ENCODE assay signal across 9 cellular contexts in the genomic region with DNA sequence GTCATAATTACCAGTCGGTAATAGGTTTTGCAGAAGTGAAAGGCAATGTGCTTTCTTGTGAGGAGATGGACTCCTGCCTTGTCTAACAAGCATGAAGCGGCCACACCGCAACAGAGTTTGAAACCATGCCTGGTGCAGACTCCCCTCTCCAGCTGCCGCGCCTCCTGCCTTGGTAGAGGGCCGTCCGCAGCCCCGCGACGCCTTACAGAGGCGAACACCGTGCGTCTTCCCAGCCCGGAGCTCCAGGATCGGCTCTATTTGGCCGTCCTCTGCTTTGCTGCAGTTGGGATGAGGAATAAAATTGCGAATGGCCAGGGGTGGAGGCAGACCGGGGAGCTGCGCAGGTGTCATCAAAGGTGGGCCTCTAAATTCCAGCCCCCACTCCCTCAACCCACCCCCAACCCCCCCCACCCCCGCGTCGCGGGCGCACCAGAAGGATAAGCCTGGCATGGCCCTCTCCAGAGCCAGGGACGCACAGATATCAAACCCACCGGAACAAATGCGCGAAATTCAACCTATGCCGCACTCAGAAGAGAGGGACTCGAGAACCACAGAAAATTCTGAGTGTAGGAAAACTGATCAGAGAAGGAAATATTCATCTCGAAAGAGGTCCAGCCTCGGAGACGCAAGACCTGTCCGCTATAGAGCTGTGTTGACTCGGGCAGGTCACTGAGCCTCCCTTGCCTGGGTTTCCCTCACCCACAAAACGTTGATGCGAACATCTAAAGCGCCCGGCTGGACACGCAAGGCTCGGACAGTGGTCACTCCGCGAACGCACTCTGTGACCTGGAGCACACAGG. TPM values are rescaled to one million over a fixed set of nuclear protein-coding genes. Genes with fewer than 3 reads are reported as not detected.
DNase-seq lines count a peak whose midpoint lies in the region; ATAC-seq lines count a peak whose summit lies in the region.
"Had no signal": no experiment of that assay in that cellular context is flagged by ENCODE, and none has a peak within 500 bp of the region (broad histone marks: within the 10 kb centered on the region; RNA-seq: fewer than 3 reads in every experiment).

No MANE protein-coding gene starts in this region.

- DNase-seq in stimulated activated CD4-positive, alpha-beta T cell treated with anti-CD3 and anti-CD28 coated beads, Interleukin-1b, Interleukin-23, amount 100 ng/mL, for 48 hours = peak; percentile 40
- no peak for DNase-seq in stimulated activated CD4-positive, alpha-beta T cell treated with anti-CD3 and anti-CD28 coated beads, Interleukin-4, amount 100 ng/mL, for 24 hours
- DNase-seq in activated CD8-positive, alpha-beta T cell treated with anti-CD3 and anti-CD28 coated beads, Interleukin-2, amount 10 ng/mL, durations not matched to agents 7 days and 5 days = peak; percentile 46
- peak; percentile 31 for DNase-seq in stimulated activated naive CD4-positive, alpha-beta T cell treated with Interleukin-2 at 50 U/mL for 16 hours (lab: John Stamatoyannopoulos, UW)
- DNase-seq in AG08395 (ENCODE audit: low spot score) = no peak
- no peak for DNase-seq in activated effector memory CD4-positive, alpha-beta T cell treated with anti-CD3 and anti-CD28 coated beads, Interleukin-2, amount 50 U/mL, for 16 hours

- H3K36me3 Mint-ChIP-seq in activated CD8-positive, alpha-beta T cell treated with anti-CD3 and anti-CD28 coated beads, Interleukin-2, amount 10 ng/mL, durations not matched to agents 7 days and 5 days (ENCODE audit: low read depth) = peaks cover 22% of the 10 kb centered on the region

- no peak overlapping the region for H3K27ac ChIP-seq in iPS-20b (ENCODE audit: low read length)
- H3K27ac ChIP-seq: adrenal gland had no signal

- peak; percentile 58 for ATAC-seq in HG03095 (IDR thresholded peaks at IDR 0.05; ENCODE audit: unreplicated experiment)
- peak; percentile 8 for ATAC-seq in activated CD8-positive, alpha-beta T cell treated with anti-CD3 and anti-CD28 coated beads, Interleukin-2, amount 10 ng/mL, durations not matched to agents 7 days and 5 days

- peak overlapping the region; percentile 68 for H3K4me3 ChIP-seq in iPS-20b (ENCODE audit: low read length)

- H3K4me3 Mint-ChIP-seq in activated CD8-positive, alpha-beta T cell treated with anti-CD3 and anti-CD28 coated beads, Interleukin-2, amount 10 ng/mL, durations not matched to agents 7 days and 5 days = peak overlapping the region; percentile 92

- H3K4me1 Mint-ChIP-seq in activated CD8-positive, alpha-beta T cell treated with anti-CD3 and anti-CD28 coated beads, Interleukin-2, amount 10 ng/mL, durations not matched to agents 7 days and 5 days (ENCODE audit: low read depth) = peaks cover 73% of the 10 kb centered on the region

- peaks cover 89% of the 10 kb centered on the region for H3K27me3 ChIP-seq in iPS-20b (ENCODE audit: insufficient read depth, low read length)

- peaks cover 3% of the 10 kb centered on the region; the same call in 1 of the 2 replicates for H3K4me1 ChIP-seq in iPS-20b (ENCODE audit: insufficient read depth, low read length)

- H3K9ac ChIP-seq in iPS-20b (ENCODE audit: low read depth, low read length) = peak overlapping the region; percentile 74

- H3K36me3 ChIP-seq in iPS-20b (ENCODE audit: insufficient read depth, low read depth, low read length) = no peaks in the 10 kb centered on the region
- H3K36me3 ChIP-seq: adrenal gland had no signal

- POLR2A ChIA-PET in activated CD8-positive, alpha-beta T cell treated with anti-CD3 and anti-CD28 coated beads, Interleukin-2, amount 10 ng/mL, durations not matched to agents 7 days and 5 days (lab: Charles Lee) = interaction anchor here (0.6 to 5.0 kb wide), 12 partner anchors 9 to 228 kb away, joined by 3 to 65 read pairs (median 4); a partner anchor contains a TSS

- CTCF ChIA-PET in activated CD8-positive, alpha-beta T cell treated with anti-CD3 and anti-CD28 coated beads, Interleukin-2, amount 10 ng/mL, durations not matched to agents 7 days and 5 days (lab: Charles Lee) = interaction anchor here (0.6 to 24.0 kb wide), 15 partner anchors 9 to 391 kb away, joined by 3 to 397 read pairs (median 7); no protein-coding TSS in a partner anchor

- no peaks in the 10 kb centered on the region for H3K27me3 Mint-ChIP-seq in activated CD8-positive, alpha-beta T cell treated with anti-CD3 and anti-CD28 coated beads, Interleukin-2, amount 10 ng/mL, durations not matched to agents 7 days and 5 days (ENCODE audit: low read depth)

- no peaks in the 10 kb centered on the region for H3K9me3 ChIP-seq in iPS-20b (ENCODE audit: insufficient read depth, low read depth, low read length)
- H3K9me3 ChIP-seq: adrenal gland had no signal

- H3K9me3 Mint-ChIP-seq in activated CD8-positive, alpha-beta T cell treated with anti-CD3 and anti-CD28 coated beads, Interleukin-2, amount 10 ng/mL, durations not matched to agents 7 days and 5 days (ENCODE audit: insufficient read depth) = no peaks in the 10 kb centered on the region

- H3K27ac Mint-ChIP-seq in activated CD8-positive, alpha-beta T cell treated with anti-CD3 and anti-CD28 coated beads, Interleukin-2, amount 10 ng/mL, durations not matched to agents 7 days and 5 days = peak overlapping the region; percentile 86

RNA-seq across cellular contexts. Expression of a gene that starts 1.1 kb away (rescaled TPM):
- total RNA-seq in activated CD8-positive, alpha-beta T cell treated with anti-CD3 and anti-CD28 coated beads, Interleukin-2, amount 10 ng/mL, durations not matched to agents 7 days and 5 days = 10 to 100 TPM; 71.9 to 73.2 TPM

RNA-seq across cellular contexts. Expression of a gene that starts 25.7 kb away (rescaled TPM):
- 1,000 to 10,000 TPM; 4,520 to 4,885 TPM for total RNA-seq in activated CD8-positive, alpha-beta T cell treated with anti-CD3 and anti-CD28 coated beads, Interleukin-2, amount 10 ng/mL, durations not matched to agents 7 days and 5 days

Comparison
In these comparisons a context has a peak if more than half of its experiments do, and no peak if none do; other contexts are left out.
1. DNase-seq: peak in stimulated activated CD4-positive, alpha-beta T cell treated with anti-CD3 and anti-CD28 coated beads, Interleukin-1b, Interleukin-23, amount 100 ng/mL, for 48 hours (single experiment), activated CD8-positive, alpha-beta T cell treated with anti-CD3 and anti-CD28 coated beads, Interleukin-2, amount 10 ng/mL, durations not matched to agents 7 days and 5 days (single experiment) and stimulated activated naive CD4-positive, alpha-beta T cell treated with Interleukin-2 at 50 U/mL for 16 hours (single experiment); none in stimulated activated CD4-positive, alpha-beta T cell treated with anti-CD3 and anti-CD28 coated beads, Interleukin-4, amount 100 ng/mL, for 24 hours (single experiment), AG08395 (single experiment) and activated effector memory CD4-positive, alpha-beta T cell treated with anti-CD3 and anti-CD28 coated beads, Interleukin-2, amount 50 U/mL, for 16 hours (single experiment).